9 cellular contexts compared by ENCODE assay signal in genomic region chr3:50153782-50154475, GRCh38. TPM values are rescaled to one million over a fixed set of nuclear protein-coding genes. Genes with fewer than 3 reads are reported as not detected.
A peak's percentile ranks its signal among the peaks of the same experiment; 100 is the strongest.
DNase-seq lines count a peak whose midpoint lies in the region; ATAC-seq and TF ChIP-seq lines count a peak whose summit lies in the region.
"Had no signal": no experiment of that assay in that cellular context is flagged by ENCODE, and none has a peak within 500 bp of the region (broad histone marks: within the 10 kb centered on the region; RNA-seq: fewer than 3 reads in every experiment).

No MANE protein-coding gene starts in this region.

- no peak for TF ChIP-seq CTCF in HEK293 (tag by site-specific recombination; IDR thresholded peaks at IDR 0.05)
- no peak for TF ChIP-seq CTCF in RWPE1 (conservative IDR thresholded peaks at IDR 0.05; ENCODE audit: low read depth)
- no peak for TF ChIP-seq CTCF in epithelial cell of proximal tubule (conservative IDR thresholded peaks at IDR 0.05; ENCODE audit: low read depth, low read length)
- TF ChIP-seq CTCF in sigmoid colon (IDR thresholded peaks at IDR 0.05), result no peak

- H3K36me3 ChIP-seq in HEK293 (ENCODE audit: control insufficient read depth in 2 of 2, insufficient read depth in 1 of 2, low read length in 2 of 2) (no peaks in the 10 kb centered on the region), sigmoid colon (no peaks in the 10 kb centered on the region)

- no peaks in the 10 kb centered on the region for H3K9me3 ChIP-seq in HEK293 (ENCODE audit: control insufficient read depth, insufficient read depth, low read depth, low read length)
- H3K9me3 ChIP-seq in sigmoid colon, result no peaks in the 10 kb centered on the region

- no peak overlapping the region for H3K4me3 ChIP-seq in HEK293 (ENCODE audit: low read depth, low read length)
- peak overlapping the region; percentile 54 for H3K4me3 ChIP-seq in epithelial cell of proximal tubule (ENCODE audit: low read depth, low read length)
- peak overlapping the region in 3 of 4 donors; percentile 57 to 65 (median 60) for H3K4me3 ChIP-seq in sigmoid colon

- POLR2A ChIA-PET in HEK293 (lab: Yijun Ruan, JAX) (no interaction called here), RWPE1 (lab: Yijun Ruan, JAX; ENCODE audit: low non-redundant PET) (no interaction called here)

- CTCF ChIA-PET in HEK293 (lab: Yijun Ruan, JAX) (interaction anchor here (0.7 kb wide), 1 partner anchor 38 kb away, joined by 4 read pairs; no protein-coding TSS in a partner anchor), RWPE1 (lab: Yijun Ruan, JAX) (interaction anchor here (0.8 kb wide), 1 partner anchor 35 kb away, joined by 3 read pairs; no protein-coding TSS in a partner anchor)

- peaks cover 0 to 7% (median 4%) of the 10 kb centered on the region in 3 donors for H3K27me3 ChIP-seq in sigmoid colon

- no peak for TF ChIP-seq EP300 in sigmoid colon (IDR thresholded peaks at IDR 0.05)

- intact Hi-C loops in sigmoid colon (cut with DNase I), result loop anchor here (2.0 kb wide), 1 partner anchor 33 kb away; no protein-coding TSS in a partner anchor

- ATAC-seq in GM19035 (IDR thresholded peaks at IDR 0.05; ENCODE audit: unreplicated experiment) (no peak), HG02884 (IDR thresholded peaks at IDR 0.05; ENCODE audit: unreplicated experiment) (no peak)

- H3K27ac ChIP-seq in HEK293 (ENCODE audit: extremely low read depth, low read depth, low read length) (no peak overlapping the region), RWPE1 (peak overlapping the region; percentile 99), sigmoid colon (no peak overlapping the region)

- 37 to 53% methylated on average over 9 of the region's 9 CpGs for WGBS in sigmoid colon, 2 donors

- no peak for TF ChIP-seq POLR2A in sigmoid colon (IDR thresholded peaks at IDR 0.05)

- DNase-seq in RWPE1 (ENCODE audit: low spot score), result no peak
- no peak for DNase-seq in epithelial cell of proximal tubule (ENCODE audit: low read depth)
- DNase-seq in sigmoid colon, result no peak
- DNase-seq in stimulated activated CD4-positive, alpha-beta T cell treated with anti-CD3 and anti-CD28 coated beads, Interleukin-2, amount 100 ng/mL, for 48 hours, result no peak
- no peak for DNase-seq in stimulated activated CD8-positive, alpha-beta memory T cell treated with anti-CD3 and anti-CD28 coated beads, Interleukin-4, amount 100 ng/mL, for 48 hours
- DNase-seq: NK-92 treated with Interleukin-12 subunit alpha and Interleukin-12 subunit beta, amount 100 ng/mL, for 24 hours had no signal

- H3K4me1 ChIP-seq in HEK293 (ENCODE audit: control insufficient read depth, insufficient read depth, low read length) (0 out of 2 replicates have a peak, but pooled peaks cover 3% of the 10 kb centered on the region), sigmoid colon (peaks cover 0 to 45% (median 40%) of the 10 kb centered on the region in 4 donors)

TF ChIP-seq in HEK293, 187 proteins besides CTCF, POLR2A, EP300 and RAD21 (continues in another document):
- TF ChIP-seq ZNF791 (tag by site-specific recombination; IDR thresholded peaks at IDR 0.05) (peak; percentile 23; the same call in 1 of the 2 replicates), PRDM10 (tag by site-specific recombination; IDR thresholded peaks at IDR 0.05) (no peak), ZNF704 (tag by site-specific recombination; IDR thresholded peaks at IDR 0.05) (no peak), ZNF639 (tag by site-specific recombination; IDR thresholded peaks at IDR 0.05) (no peak), ZNF211 (tag by site-specific recombination; IDR thresholded peaks at IDR 0.05; ENCODE audit: low read depth) (no peak), ZSCAN4 (tag by site-specific recombination; IDR thresholded peaks at IDR 0.05) (no peak), ZNF26 (tag by site-specific recombination; IDR thresholded peaks at IDR 0.05) (no peak), ZBTB48 (tag by site-specific recombination; IDR thresholded peaks at IDR 0.05) (no peak), ZNF138 (tag by site-specific recombination; IDR thresholded peaks at IDR 0.05; ENCODE audit: borderline replicate concordance) (no peak), ZNF248 (tag by site-specific recombination; IDR thresholded peaks at IDR 0.05) (no peak), ZBTB8A (tag by site-specific recombination; IDR thresholded peaks at IDR 0.05) (0 out of 2 replicates have a peak, but pooled peaks have one; percentile 25), ZNF184 (tag by site-specific recombination; IDR thresholded peaks at IDR 0.05) (no peak), KLF1 (tag by site-specific recombination; IDR thresholded peaks at IDR 0.05) (no peak), ZNF792 (tag by site-specific recombination; IDR thresholded peaks at IDR 0.05) (no peak)

RNA-seq across cellular contexts. Expression of gene SEMA3F, which starts 1.2 kb away (rescaled TPM):
- 36.0 and 58.6 TPM in 2 replicates for total RNA-seq in epithelial cell of proximal tubule
- 10 to 100 TPM in 1 of 4 donors, 1 to 10 TPM in 3; 5.1 to 11.4 (median 8.0) TPM for total RNA-seq in sigmoid colon
- polyA plus RNA-seq in sigmoid colon, result 10 to 100 TPM in 1 of 3 donors, 1 to 10 TPM in 1, under 1 TPM in 1; 0.60 to 12.3 (median 1.2) TPM

RNA-seq across cellular contexts. Expression of gene GNAT1, which starts 37.5 kb away (rescaled TPM):
- total RNA-seq in epithelial cell of proximal tubule (not detected in 2 replicates), sigmoid colon (not detected)
- under 1 TPM in 1 of 3 donors, not detected in 2; 0.06 TPM for polyA plus RNA-seq in sigmoid colon

RNA-seq across cellular contexts. Expression of gene SLC38A3, which starts 51.1 kb away (rescaled TPM):
- total RNA-seq in epithelial cell of proximal tubule (not detected in 2 replicates), sigmoid colon (under 1 TPM in 1 of 4 donors, not detected in 3; 0.28 TPM)
- under 1 TPM in 1 of 3 donors, not detected in 2; 0.07 TPM for polyA plus RNA-seq in sigmoid colon
